Comparison of ENCODE assay signal across 17 cellular contexts in the genomic region with DNA sequence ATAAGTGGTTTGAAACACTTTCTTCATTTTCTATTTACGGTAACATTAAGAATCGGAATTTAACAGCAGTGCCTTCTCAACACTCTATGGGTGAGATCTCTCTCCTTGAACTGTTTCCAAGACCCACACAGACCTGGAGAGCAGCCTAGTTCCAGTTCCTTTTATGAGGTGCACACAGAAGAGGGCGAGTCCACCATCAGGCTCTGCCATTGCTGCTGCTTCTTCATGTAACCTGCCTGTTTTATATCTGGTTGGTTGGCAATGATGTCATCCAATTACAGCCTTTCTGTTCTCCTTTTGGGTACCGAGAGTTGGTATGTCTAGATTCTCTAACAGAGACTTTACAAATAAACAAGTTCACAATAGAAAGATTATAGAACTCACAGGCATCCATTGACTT.
"Had no signal": no experiment of that assay in that cellular context is flagged by ENCODE, and none has a peak within 500 bp of the region (broad histone marks: within the 10 kb centered on the region; RNA-seq: fewer than 3 reads in every experiment).

No MANE protein-coding gene starts in this region.

- H3K27ac Mint-ChIP-seq: activated CD4-positive, alpha-beta memory T cell treated with anti-CD3 and anti-CD28 coated beads, Interleukin-2, amount 10 ng/mL, durations not matched to agents 7 days and 5 days; activated naive CD4-positive, alpha-beta T cell treated with anti-CD3 and anti-CD28 coated beads, Interleukin-2, amount 50 U/mL, for 72 hours; dendritic cell treated with granulocyte-macrophage colony-stimulating factor and Interleukin-4, amounts not matched to agents 40 ng/mL and 50 ng/mL, for 4 days; nephron progenitor cell; stimulated activated effector memory CD8-positive, alpha-beta T cell treated with anti-CD3 and anti-CD28 coated beads, Interleukin-12 subunit alpha, Interleukin-12 subunit beta, amount 100 ng/mL, for 72 hours had no signal

- H3K27me3 ChIP-seq: tibial nerve, vagina had no signal

- H3K4me1 ChIP-seq: foreskin keratinocyte, tibial nerve, vagina had no signal

- H3K27ac ChIP-seq: foreskin keratinocyte, tibial nerve, vagina, WERI-Rb-1 had no signal

- H3K36me3 ChIP-seq: tibial nerve, vagina, WERI-Rb-1 had no signal

- H3K36me3 Mint-ChIP-seq: stimulated activated effector memory CD8-positive, alpha-beta T cell treated with anti-CD3 and anti-CD28 coated beads, Interleukin-12 subunit alpha, Interleukin-12 subunit beta, amount 100 ng/mL, for 72 hours had no signal

- ATAC-seq: activated naive CD4-positive, alpha-beta T cell treated with anti-CD3 and anti-CD28 coated beads, Interleukin-2, amount 50 U/mL, for 72 hours; activated T-cell treated with anti-CD3 and anti-CD28 coated beads, Interleukin-2, amount 50 U/mL, for 4 hours; foreskin keratinocyte; stimulated activated effector memory CD8-positive, alpha-beta T cell treated with anti-CD3 and anti-CD28 coated beads, Interleukin-12 subunit alpha, Interleukin-12 subunit beta, amount 100 ng/mL, for 72 hours had no signal

- H3K4me1 Mint-ChIP-seq: nephron progenitor cell; stimulated activated effector memory CD8-positive, alpha-beta T cell treated with anti-CD3 and anti-CD28 coated beads, Interleukin-12 subunit alpha, Interleukin-12 subunit beta, amount 100 ng/mL, for 72 hours had no signal

- H3K4me3 Mint-ChIP-seq: activated CD4-positive, alpha-beta memory T cell treated with anti-CD3 and anti-CD28 coated beads, Interleukin-2, amount 10 ng/mL, durations not matched to agents 7 days and 5 days; activated T-cell treated with anti-CD3 and anti-CD28 coated beads, Interleukin-2, amount 50 U/mL, for 4 hours; dendritic cell treated with granulocyte-macrophage colony-stimulating factor and Interleukin-4, amounts not matched to agents 40 ng/mL and 50 ng/mL, for 4 days; nephron progenitor cell; stimulated activated effector memory CD8-positive, alpha-beta T cell treated with anti-CD3 and anti-CD28 coated beads, Interleukin-12 subunit alpha, Interleukin-12 subunit beta, amount 100 ng/mL, for 72 hours had no signal

- H3K4me3 ChIP-seq: tibial nerve, vagina had no signal

- DNase-seq: activated CD4-positive, alpha-beta memory T cell treated with anti-CD3 and anti-CD28 coated beads, Interleukin-2, amount 10 ng/mL, durations not matched to agents 7 days and 5 days; activated effector memory CD4-positive, alpha-beta T cell treated with anti-CD3 and anti-CD28 coated beads, Interleukin-2, amount 50 U/mL, for 16 hours; activated T-cell treated with anti-CD3 and anti-CD28 coated beads, Interleukin-2, amount 50 U/mL, for 4 hours; central memory CD4-positive, alpha-beta T cell; effector memory CD4-positive, alpha-beta T cell; foreskin keratinocyte; kidney glomerular epithelial cell; nephron progenitor cell; occipital lobe; stimulated activated CD4-positive, alpha-beta T cell treated with anti-CD3 and anti-CD28 coated beads, Interleukin-2, amount 100 ng/mL, for 24 hours; T-helper 1 cell; WERI-Rb-1 had no signal
